ENCODE assay signal across 8 cellular contexts in the genomic region with DNA sequence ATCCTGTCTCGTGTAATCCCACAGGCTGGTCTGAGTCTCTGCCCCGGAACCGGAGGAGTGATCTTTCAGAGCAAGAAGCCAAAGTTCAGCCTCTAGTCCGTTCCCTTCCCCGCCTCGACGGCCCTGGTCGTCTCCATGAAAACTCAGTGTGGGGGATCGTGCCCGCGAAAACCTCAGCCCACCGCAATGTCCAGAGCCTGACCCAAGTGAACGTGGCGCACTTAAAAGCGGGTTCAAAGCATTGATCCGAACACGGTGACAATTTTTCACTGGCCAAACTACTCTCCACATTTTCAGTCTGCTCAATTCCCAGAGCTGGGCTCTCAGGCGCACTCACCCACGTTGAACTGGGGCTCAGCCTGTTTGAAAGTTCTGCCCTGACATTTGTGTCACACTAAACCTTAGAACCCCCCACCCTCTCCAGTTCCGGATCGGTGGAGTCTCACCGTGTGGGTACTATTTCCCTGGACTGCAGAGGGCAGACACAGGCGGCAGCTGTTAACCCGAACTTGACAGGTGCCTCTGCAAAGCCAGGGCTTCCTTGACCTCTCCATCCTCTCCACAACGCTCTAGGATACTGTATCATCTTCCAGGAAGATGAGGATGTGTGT. TPM values are rescaled to one million over a fixed set of nuclear protein-coding genes. Genes with fewer than 3 reads are reported as not detected.
DNase-seq lines count a peak whose midpoint lies in the region; ATAC-seq and TF ChIP-seq lines count a peak whose summit lies in the region.

No MANE protein-coding gene starts in this region.

- intact Hi-C loops in ascending aorta (cut with DNase I) (no loop called here), spleen (cut with DNase I; ENCODE audit: low total_unique reads) (loop anchor here (5.0 kb wide), 1 partner anchor 52 kb away; no protein-coding TSS in a partner anchor)

- H3K36me3 ChIP-seq in ascending aorta (no peaks in the 10 kb centered on the region), spleen (no peaks in the 10 kb centered on the region)

- TF ChIP-seq POLR2A in spleen (IDR thresholded peaks at IDR 0.05) = no peak

- H3K27me3 ChIP-seq in ascending aorta (no peaks in the 10 kb centered on the region), spleen (replicated peaks in 1 of 7) (peaks cover 0 to 71% (median 19%) of the 10 kb centered on the region in 7 donors)

- H3K27ac ChIP-seq in ascending aorta = peak overlapping the region; percentile 23 to 53
- H3K27ac ChIP-seq in spleen = peak overlapping the region in 6 of 8 donors; percentile 48 to 84 (median 80)

- WGBS in spleen, 5 donors = 1 to 5% (median 2%) methylated on average over 21 to 25 of the region's 25 CpGs

- H3K9me3 ChIP-seq in ascending aorta (no peaks in the 10 kb centered on the region), spleen (no peaks in the 10 kb centered on the region)

- H3K4me3 ChIP-seq in ascending aorta (peak overlapping the region; percentile 77 to 89), spleen (peak overlapping the region; percentile 17 to 93 (median 66))

- no peak for ATAC-seq in HG03571 (IDR thresholded peaks at IDR 0.05; ENCODE audit: unreplicated experiment)

- DNase-seq in ELF-1 (ENCODE audit: low read depth, low spot score) (peak; percentile 44), MV-4-11 (lab: John Stamatoyannopoulos, UW) (peak; percentile 23), ascending aorta (ENCODE audit: low spot score in 2 of 2) (no peak), iPS-NIHi11 (ENCODE audit: low spot score) (peak; percentile 37), spleen (no peak), DMS114 treated with DMSO at 0.1 percent for 48 hours (lab: John Stamatoyannopoulos, UW; ENCODE audit: unreplicated experiment) (no peak)
- no peak for DNase-seq in activated CD4-positive, CD25-positive, alpha-beta regulatory T cell treated with anti-CD3 and anti-CD28 coated beads, Interleukin-2, amount 50 U/mL, for 72 hours

- TF ChIP-seq CTCF in ascending aorta (IDR thresholded peaks at IDR 0.05) = no peak
- no peak for TF ChIP-seq CTCF in spleen (IDR thresholded peaks at IDR 0.05 in 8 of 11, conservative IDR thresholded peaks at IDR 0.05 in 3 of 11)

- H3K4me1 ChIP-seq in ascending aorta (peaks cover 2 to 7% of the 10 kb centered on the region in 2 donors), spleen (peaks cover 0 to 47% (median 23%) of the 10 kb centered on the region in 6 donors)

RNA-seq across cellular contexts. Expression of a gene that starts 0.9 kb away (rescaled TPM):
- 1.8 TPM for total RNA-seq in ascending aorta
- total RNA-seq in spleen = 10 to 100 TPM; 14.4 to 73.0 (median 35.8) TPM
- polyA plus RNA-seq in spleen = 10 to 100 TPM in 1 of 3 donors, 1 to 10 TPM in 2; 5.1 to 11.1 (median 5.4) TPM

Comparison
In these comparisons a context has a peak if more than half of its experiments do, and no peak if none do; other contexts are left out.
1. DNase-seq: peak in ELF-1 (single experiment), MV-4-11 (single experiment) and iPS-NIHi11 (single experiment); none in ascending aorta (0 of 2), spleen (single experiment), DMS114 treated with DMSO at 0.1 percent for 48 hours (single experiment) and activated CD4-positive, CD25-positive, alpha-beta regulatory T cell treated with anti-CD3 and anti-CD28 coated beads, Interleukin-2, amount 50 U/mL, for 72 hours (single experiment).